Comparison of ENCODE assay signal across 10 cellular contexts in the genomic region with DNA sequence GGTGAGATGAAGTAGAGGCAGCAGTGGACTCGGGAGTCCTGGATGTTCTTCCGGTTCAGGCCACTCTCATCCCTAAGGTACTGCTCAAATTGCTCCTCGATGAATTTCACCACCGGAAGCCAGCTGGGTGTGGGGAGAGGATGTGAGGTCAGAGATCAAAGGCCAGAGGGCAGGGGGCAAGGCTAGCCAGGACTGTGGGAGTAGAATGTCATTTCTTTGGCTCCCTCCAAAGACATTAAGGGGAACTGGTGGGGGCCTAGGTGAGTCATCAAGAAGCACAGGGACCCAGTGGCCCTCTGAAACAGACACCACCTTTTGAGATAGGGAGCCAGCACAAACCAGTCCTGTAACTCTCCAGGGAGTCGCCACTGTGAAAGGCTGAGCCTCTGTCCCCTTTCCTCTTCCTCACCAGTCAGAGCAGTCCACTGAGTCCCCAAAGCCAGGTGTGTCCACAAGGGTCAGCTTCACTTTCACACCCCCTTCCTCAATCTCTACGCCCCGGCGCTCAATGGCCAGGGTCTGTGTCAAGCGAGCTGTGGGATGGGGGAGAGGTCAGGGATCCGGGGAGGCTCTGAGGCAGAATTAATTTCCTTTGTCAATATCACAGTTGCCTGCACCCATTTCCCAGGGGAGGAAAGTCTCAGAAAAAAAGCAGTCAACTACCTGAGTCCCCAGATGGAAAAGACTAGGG. TPM values are rescaled to one million over a fixed set of nuclear protein-coding genes. Genes with fewer than 3 reads are reported as not detected.
A peak's percentile ranks its signal among the peaks of the same experiment; 100 is the strongest.
DNase-seq lines count a peak whose midpoint lies in the region; ATAC-seq and TF ChIP-seq lines count a peak whose summit lies in the region.
"Had no signal": no experiment of that assay in that cellular context is flagged by ENCODE, and none has a peak within 500 bp of the region (broad histone marks: within the 10 kb centered on the region; RNA-seq: fewer than 3 reads in every experiment).

No MANE protein-coding gene starts in this region.

- peaks cover 4% of the 10 kb centered on the region for H3K36me3 ChIP-seq in WERI-Rb-1

- DNase-seq in COLO668 (lab: John Stamatoyannopoulos, UW; ENCODE audit: unreplicated experiment): peak; percentile 5
- DNase-seq in Jurkat, Clone E6-1 (ENCODE audit: low read depth, low spot score): peak; percentile 77
- peak; percentile 44 to 65 for DNase-seq in activated T-cell treated with anti-CD3 and anti-CD28 coated beads, Interleukin-2, amount 50 U/mL, for 72 hours
- no peak for DNase-seq in WERI-Rb-1
- DNase-seq in osteocyte (ENCODE audit: extremely low spot score, unreplicated experiment): no peak
- no peak for DNase-seq in GM19238 (ENCODE audit: insufficient read length, low spot score)

- peak overlapping the region; percentile 85 to 92 for H3K4me3 Mint-ChIP-seq in activated T-cell treated with anti-CD3 and anti-CD28 coated beads, Interleukin-2, amount 50 U/mL, for 72 hours
- H3K4me3 Mint-ChIP-seq in nephron (peak overlapping the region in 2 of 3 experiments; percentile 17 to 28), osteocyte (ENCODE audit: unreplicated experiment) (no peak overlapping the region)

- H3K27ac ChIP-seq in WERI-Rb-1: no peak overlapping the region

- peaks cover 0 to 2% of the 10 kb centered on the region in 2 donors for H3K9me3 Mint-ChIP-seq in activated T-cell treated with anti-CD3 and anti-CD28 coated beads, Interleukin-2, amount 50 U/mL, for 72 hours
- H3K9me3 Mint-ChIP-seq in nephron: no peaks in the 10 kb centered on the region
- no peaks in the 10 kb centered on the region for H3K9me3 Mint-ChIP-seq in osteocyte (ENCODE audit: unreplicated experiment)

- ATAC-seq in activated T-cell treated with anti-CD3 and anti-CD28 coated beads, Interleukin-2, amount 50 U/mL, for 72 hours (replicated peaks in 1 of 2): no peak
- no peak for ATAC-seq in HG02852 (IDR thresholded peaks at IDR 0.05; ENCODE audit: unreplicated experiment)
- ATAC-seq: Panc1 had no signal

- peaks cover 65% of the 10 kb centered on the region for H3K4me1 Mint-ChIP-seq in activated T-cell treated with anti-CD3 and anti-CD28 coated beads, Interleukin-2, amount 50 U/mL, for 72 hours (ENCODE audit: low read depth)
- peaks cover 23% of the 10 kb centered on the region for H3K4me1 Mint-ChIP-seq in nephron
- H3K4me1 Mint-ChIP-seq in osteocyte (ENCODE audit: unreplicated experiment): peaks cover 30% of the 10 kb centered on the region

- H3K27me3 Mint-ChIP-seq in activated T-cell treated with anti-CD3 and anti-CD28 coated beads, Interleukin-2, amount 50 U/mL, for 72 hours (ENCODE audit: low read depth): no peaks in the 10 kb centered on the region
- H3K27me3 Mint-ChIP-seq in nephron (ENCODE audit: low read depth) (peaks cover 4% of the 10 kb centered on the region), osteocyte (ENCODE audit: unreplicated experiment) (no peaks in the 10 kb centered on the region)

- peak overlapping the region; percentile 93 for H3K27ac Mint-ChIP-seq in activated T-cell treated with anti-CD3 and anti-CD28 coated beads, Interleukin-2, amount 50 U/mL, for 72 hours
- H3K27ac Mint-ChIP-seq in nephron (peak overlapping the region in 2 of 3 experiments; percentile 33 to 51), osteocyte (ENCODE audit: unreplicated experiment) (no peak overlapping the region)

- H3K36me3 Mint-ChIP-seq in activated T-cell treated with anti-CD3 and anti-CD28 coated beads, Interleukin-2, amount 50 U/mL, for 72 hours (ENCODE audit: insufficient read depth in 2 of 2): peaks cover 9 to 13% of the 10 kb centered on the region in 2 donors
- no peaks in the 10 kb centered on the region for H3K36me3 Mint-ChIP-seq in nephron (ENCODE audit: low read depth)
- no peaks in the 10 kb centered on the region for H3K36me3 Mint-ChIP-seq in osteocyte (ENCODE audit: unreplicated experiment)

- H3K4me3 ChIP-seq in Jurkat, Clone E6-1 (ENCODE audit: low read length): peak overlapping the region; percentile 82
- H3K4me3 ChIP-seq in WERI-Rb-1 (ENCODE audit: low read depth, low read length): no peak overlapping the region

- no peak for TF ChIP-seq CTCF in nephron (IDR thresholded peaks at IDR 0.05; ENCODE audit: unreplicated experiment in 3 of 3)
- no peak for TF ChIP-seq CTCF in WERI-Rb-1 (IDR thresholded peaks at IDR 0.05; ENCODE audit: low read depth, low read length)
- no peak for TF ChIP-seq CTCF in osteocyte (IDR thresholded peaks at IDR 0.05)

- H3K9me3 ChIP-seq in WERI-Rb-1 (ENCODE audit: severe bottlenecking): no peaks in the 10 kb centered on the region

- H3K27me3 ChIP-seq in WERI-Rb-1 (ENCODE audit: insufficient read depth, low read depth, severe bottlenecking): no peaks in the 10 kb centered on the region

RNA-seq across cellular contexts. Expression of a gene that starts 0.9 kb away (rescaled TPM):
- polyA plus RNA-seq in Jurkat, Clone E6-1 (2012; ENCODE audit: insufficient read depth, insufficient read length): 235 TPM
- total RNA-seq in activated T-cell treated with anti-CD3 and anti-CD28 coated beads, Interleukin-2, amount 50 U/mL, for 72 hours: 100 to 1,000 TPM; 223 to 233 TPM
- total RNA-seq in osteocyte: 1.5 and 2.0 TPM in 2 replicates

RNA-seq across cellular contexts. Expression of a gene that starts 6.9 kb away (rescaled TPM):
- polyA plus RNA-seq in Jurkat, Clone E6-1 (2012; ENCODE audit: insufficient read depth, insufficient read length): not detected
- 1 to 10 TPM in 1 of 2 donors, not detected in 1; 2.0 TPM for total RNA-seq in activated T-cell treated with anti-CD3 and anti-CD28 coated beads, Interleukin-2, amount 50 U/mL, for 72 hours
- not detected in 2 replicates for total RNA-seq in osteocyte
- total RNA-seq: M059J had no signal

RNA-seq across cellular contexts. Expression of a gene that starts 11.2 kb away (rescaled TPM):
- polyA plus RNA-seq in Jurkat, Clone E6-1 (2012; ENCODE audit: insufficient read depth, insufficient read length): 43.3 TPM
- 10 to 100 TPM; 48.0 to 50.7 TPM for total RNA-seq in activated T-cell treated with anti-CD3 and anti-CD28 coated beads, Interleukin-2, amount 50 U/mL, for 72 hours
- 47.0 and 49.0 TPM in 2 replicates for total RNA-seq in osteocyte

RNA-seq across cellular contexts. Expression of a gene that starts 13.7 kb away (rescaled TPM):
- 13.1 TPM for polyA plus RNA-seq in Jurkat, Clone E6-1 (2012; ENCODE audit: insufficient read depth, insufficient read length)
- 10 to 100 TPM; 10.5 to 13.1 TPM for total RNA-seq in activated T-cell treated with anti-CD3 and anti-CD28 coated beads, Interleukin-2, amount 50 U/mL, for 72 hours
- total RNA-seq in osteocyte: 12.7 and 13.2 TPM in 2 replicates

RNA-seq across cellular contexts. Expression of a gene that starts 25.9 kb away (rescaled TPM):
- polyA plus RNA-seq in Jurkat, Clone E6-1 (2012; ENCODE audit: insufficient read depth, insufficient read length): 7.0 TPM
- total RNA-seq in activated T-cell treated with anti-CD3 and anti-CD28 coated beads, Interleukin-2, amount 50 U/mL, for 72 hours: 1 to 10 TPM; 5.8 to 6.3 TPM
- total RNA-seq in osteocyte: 12.6 and 12.7 TPM in 2 replicates

Comparison
In these comparisons a context has a peak if more than half of its experiments do, and no peak if none do; other contexts are left out.
1. DNase-seq: peak in COLO668 (single experiment), Jurkat, Clone E6-1 (single experiment) and activated T-cell treated with anti-CD3 and anti-CD28 coated beads, Interleukin-2, amount 50 U/mL, for 72 hours (2 of 2); none in WERI-Rb-1 (single experiment), osteocyte (single experiment) and GM19238 (single experiment).
2. RNA of a gene that starts 0.9 kb away (total RNA-seq): 223 to 233 TPM in activated T-cell treated with anti-CD3 and anti-CD28 coated beads, Interleukin-2, amount 50 U/mL, for 72 hours; 1.5 to 2.0 TPM in osteocyte; every median in the first group is over 10 times any median in the second.